19 cellular contexts compared by ENCODE assay signal in the genomic region with DNA sequence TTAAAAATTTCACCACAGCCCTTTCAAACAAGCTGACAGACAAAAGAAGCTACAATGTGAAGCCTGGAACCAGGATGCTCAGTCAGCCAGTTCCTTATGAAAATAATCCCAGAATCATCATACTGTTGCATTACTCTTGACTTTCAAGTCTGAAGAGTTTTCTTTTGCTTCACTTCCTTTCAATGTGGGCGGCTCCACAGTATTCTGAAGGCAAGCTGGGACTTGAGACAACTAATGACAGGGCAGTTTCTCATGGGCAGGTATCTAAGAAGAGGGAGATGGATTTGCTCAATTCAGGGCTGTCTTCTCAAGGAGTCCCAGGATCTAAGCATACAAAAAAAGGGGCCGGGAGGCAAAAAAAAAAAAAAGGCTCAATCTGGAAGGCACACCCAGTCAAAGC.
"Had no signal": no experiment of that assay in that cellular context is flagged by ENCODE, and none has a peak within 500 bp of the region (broad histone marks: within the 10 kb centered on the region; RNA-seq: fewer than 3 reads in every experiment).

No MANE protein-coding gene starts in this region.

- H3K4me3 ChIP-seq: ascending aorta, lung, sigmoid colon, testis, upper lobe of left lung had no signal

- H3K27ac ChIP-seq: ascending aorta, sigmoid colon, testis, upper lobe of left lung had no signal

- ATAC-seq: activated T-cell treated with anti-CD3 and anti-CD28 coated beads, Interleukin-2, amount 50 U/mL, for 72 hours; left lobe of liver; stimulated activated memory B cell treated with anti-CD40 and anti-IgM and Interleukin-4, amounts not matched to agents 10 μg/mL and 1 μg/mL and 100 μg/mL, for 72 hours had no signal

- H3K4me1 ChIP-seq: ascending aorta, sigmoid colon, testis, upper lobe of left lung had no signal

- H3K9me3 ChIP-seq: ascending aorta, sigmoid colon, testis, upper lobe of left lung had no signal

- FAIRE-seq: kidney had no signal

- H3K36me3 ChIP-seq: ascending aorta, sigmoid colon, upper lobe of left lung had no signal

- H3K27me3 ChIP-seq: ascending aorta, sigmoid colon, testis, upper lobe of left lung had no signal

- DNase-seq: activated CD4-positive, CD25-positive, alpha-beta regulatory T cell treated with anti-CD3 and anti-CD28 coated beads, Interleukin-2, amount 50 U/mL, for 72 hours; activated CD8-positive, alpha-beta memory T cell treated with anti-CD3 and anti-CD28 coated beads for 24 hours; activated CD8-positive, alpha-beta memory T cell treated with anti-CD3 and anti-CD28 coated beads, Interleukin-2, amount 50 U/mL, for 48 hours; activated effector memory CD4-positive, alpha-beta T cell treated with anti-CD3 and anti-CD28 coated beads, Interleukin-2, amount 50 U/mL, for 16 hours; activated T-cell treated with anti-CD3 and anti-CD28 coated beads, Interleukin-2, amount 50 U/mL, for 72 hours; effector CD8-positive, alpha-beta T cell; foreskin fibroblast; hypothalamus; kidney; midbrain; nucleus accumbens; sigmoid colon; stimulated activated CD4-positive, alpha-beta T cell treated with anti-CD3 and anti-CD28 coated beads, Interleukin-4, amount 100 ng/mL, for 4 hours; testis; upper lobe of left lung had no signal
